Comparison of ENCODE assay signal across 25 cellular contexts in the genomic region with DNA sequence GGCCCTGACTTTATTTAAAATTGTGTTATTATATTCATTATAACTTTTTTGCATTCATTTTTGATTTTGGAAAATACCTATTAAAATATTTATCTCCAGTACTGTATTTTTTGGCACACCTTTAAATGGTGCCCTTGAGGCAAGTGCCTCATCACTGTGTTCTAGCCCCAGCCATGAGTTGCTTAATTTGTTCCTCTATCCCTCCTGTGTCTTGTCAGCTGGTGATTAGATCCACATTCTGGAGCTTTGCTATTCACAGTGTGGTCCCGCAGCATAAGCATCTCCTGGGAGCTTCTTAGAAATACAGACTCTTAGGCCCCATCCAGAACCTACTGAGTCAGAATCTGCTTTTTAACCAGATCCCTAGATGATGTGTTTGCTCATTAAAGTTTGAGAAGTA.
"Had no signal": no experiment of that assay in that cellular context is flagged by ENCODE, and none has a peak within 500 bp of the region (broad histone marks: within the 10 kb centered on the region; RNA-seq: fewer than 3 reads in every experiment).

No MANE protein-coding gene starts in this region.

- H3K27ac ChIP-seq: heart left ventricle, pancreas, prostate gland, right lobe of liver, suprapubic skin, thoracic aorta, tibial artery, upper lobe of right lung had no signal

- H3K9me3 Mint-ChIP-seq: nephron had no signal

- H3K4me1 Mint-ChIP-seq: mesothelial cell of epicardium, naive B cell, nephron, neural crest cell had no signal

- H3K27me3 ChIP-seq: heart left ventricle, pancreas, right lobe of liver, suprapubic skin, tibial artery, upper lobe of right lung had no signal

- H3K4me1 ChIP-seq: pancreas, prostate gland, right lobe of liver, suprapubic skin, tibial artery, upper lobe of right lung had no signal

- H3K4me3 Mint-ChIP-seq: mesothelial cell of epicardium; naive B cell; nephron; neural crest cell; stimulated activated memory B cell treated with anti-CD40 and anti-IgM and Interleukin-4, amounts not matched to agents 10 μg/mL and 1 μg/mL and 100 μg/mL, for 72 hours had no signal

- H3K4me2 ChIP-seq: smooth muscle cell had no signal

- H3K4me3 ChIP-seq: heart left ventricle, lung, pancreas, prostate gland, right lobe of liver, smooth muscle cell, suprapubic skin, thoracic aorta, tibial artery, upper lobe of right lung had no signal

- H3K27ac Mint-ChIP-seq: mesothelial cell of epicardium; naive B cell; nephron; stimulated activated memory B cell treated with anti-CD40 and anti-IgM and Interleukin-4, amounts not matched to agents 10 μg/mL and 1 μg/mL and 100 μg/mL, for 72 hours had no signal

- H3K36me3 ChIP-seq: pancreas, prostate gland, right lobe of liver had no signal

- H3K9me3 ChIP-seq: pancreas, prostate gland, suprapubic skin, thoracic aorta, upper lobe of right lung had no signal

- DNase-seq: heart left ventricle; islet precursor cell; mesendoderm; naive B cell; nucleus accumbens; pancreas; posterior cingulate gyrus; right lobe of liver; stimulated activated CD4-positive, alpha-beta T cell treated with anti-CD3 and anti-CD28 coated beads, Interleukin-1b, Interleukin-23, amount 100 ng/mL, for 48 hours; stimulated activated CD4-positive, alpha-beta T cell treated with anti-CD3 and anti-CD28 coated beads, Interleukin-2, amount 100 ng/mL, for 48 hours; stimulated activated CD4-positive, alpha-beta T cell treated with anti-CD3 and anti-CD28 coated beads, Interleukin-4, amount 100 ng/mL, for 4 hours; stimulated activated CD8-positive, alpha-beta memory T cell treated with anti-CD3 and anti-CD28 coated beads, Interleukin-4, amount 100 ng/mL, for 48 hours; stimulated activated naive CD4-positive, alpha-beta T cell treated with Interleukin-2 at 50 U/mL for 16 hours; tibial artery; upper lobe of right lung had no signal

- ATAC-seq: left lobe of liver; pancreas; right lobe of liver; stimulated activated memory B cell treated with anti-CD40 and anti-IgM and Interleukin-4, amounts not matched to agents 10 μg/mL and 1 μg/mL and 100 μg/mL, for 72 hours; upper lobe of right lung had no signal

- H3K27me3 Mint-ChIP-seq: naive B cell; stimulated activated memory B cell treated with anti-CD40 and anti-IgM and Interleukin-4, amounts not matched to agents 10 μg/mL and 1 μg/mL and 100 μg/mL, for 72 hours had no signal
